1 cellular context compared by ENCODE assay signal in genomic region chr5:88143693-88144218, GRCh38.
TF ChIP-seq lines count a peak whose summit lies in the region.

No MANE protein-coding gene starts in this region.

TF ChIP-seq in WTC11, 78 proteins besides CTCF, POLR2A, EP300 and RAD21 (continued from another document):
- no peak for TF ChIP-seq AR (CRISPR knock-in tag; IDR thresholded peaks at IDR 0.05)
- no peak for TF ChIP-seq RELA (CRISPR knock-in tag; IDR thresholded peaks at IDR 0.05; ENCODE audit: borderline replicate concordance)
- TF ChIP-seq IRF2 (CRISPR knock-in tag; IDR thresholded peaks at IDR 0.05; ENCODE audit: borderline replicate concordance, low read depth): no peak
- TF ChIP-seq TEAD4 (CRISPR knock-in tag; IDR thresholded peaks at IDR 0.05): no peak
- no peak for TF ChIP-seq AFF4 (CRISPR knock-in tag; IDR thresholded peaks at IDR 0.05; ENCODE audit: borderline replicate concordance)
TF ChIP-seq in WTC11: peak in this region for 0.
